ENCODE assay signal across 8 cellular contexts in genomic region chr3:18444597-18445420, GRCh38. TPM values are rescaled to one million over a fixed set of nuclear protein-coding genes. Genes with fewer than 3 reads are reported as not detected.
DNase-seq lines count a peak whose midpoint lies in the region; ATAC-seq and TF ChIP-seq lines count a peak whose summit lies in the region.

No MANE protein-coding gene starts in this region.

- peaks cover 0 to 10% (median 0%) of the 10 kb centered on the region in 45 donors for H3K27me3 ChIP-seq in dorsolateral prefrontal cortex

- ATAC-seq in HG02678 (IDR thresholded peaks at IDR 0.05; ENCODE audit: unreplicated experiment), result peak; percentile 90
- ATAC-seq in memory B cell (ENCODE audit: low read depth), result peak; percentile 76

- H3K4me3 Mint-ChIP-seq in activated CD4-positive, alpha-beta T cell treated with anti-CD3 and anti-CD28 coated beads, Interleukin-2, amount 10 ng/mL, durations not matched to agents 24 days and 14 days, result peak overlapping the region; percentile 96
- peak overlapping the region; percentile 90 for H3K4me3 Mint-ChIP-seq in memory B cell

- H3K27ac ChIP-seq in dorsolateral prefrontal cortex, result peak overlapping the region in 41 of 59 donors; percentile 3 to 80 (median 57)

- intact Hi-C loops in activated CD4-positive, alpha-beta T cell treated with anti-CD3 and anti-CD28 coated beads, Interleukin-2, amount 10 ng/mL, durations not matched to agents 24 days and 14 days (cut with micrococcal nuclease), result loop anchor here (1.0 to 5.0 kb wide), 9 partner anchors 21 to 427 kb away; no protein-coding TSS in a partner anchor
- intact Hi-C loops in dorsolateral prefrontal cortex (cut with DNase I), result loop anchor here (1.0 to 10.0 kb wide), 3 partner anchors 20 to 540 kb away; partner anchors contain the start of gene SATB1 (in 1 of the 2)

- H3K9me3 Mint-ChIP-seq in activated CD4-positive, alpha-beta T cell treated with anti-CD3 and anti-CD28 coated beads, Interleukin-2, amount 10 ng/mL, durations not matched to agents 24 days and 14 days, result peaks cover 4% of the 10 kb centered on the region
- peaks cover 3% of the 10 kb centered on the region for H3K9me3 Mint-ChIP-seq in memory B cell

- peak in 16 of 56 donors; percentile 6 to 59 (median 30) for TF ChIP-seq CTCF in dorsolateral prefrontal cortex (IDR thresholded peaks at IDR 0.05 in 54 of 56, conservative IDR thresholded peaks at IDR 0.05 in 2 of 56; ENCODE audit: low read depth in 1 of 56, partially characterized antibody in 56 of 56)

- peak; percentile 78 for DNase-seq in DMS 273 (lab: John Stamatoyannopoulos, UW; ENCODE audit: unreplicated experiment)
- no peak for DNase-seq in DMS 273 treated with DMSO at 0.1 percent for 48 hours (lab: John Stamatoyannopoulos, UW)
- peak; percentile 57 for DNase-seq in NCI-H2029 treated with DMSO at 0.1 percent for 48 hours (lab: John Stamatoyannopoulos, UW)
- DNase-seq in activated CD4-positive, alpha-beta T cell treated with anti-CD3 and anti-CD28 coated beads, Interleukin-2, amount 10 ng/mL, durations not matched to agents 24 days and 14 days, result peak; percentile 94
- DNase-seq in dorsolateral prefrontal cortex, result peak in 6 of 10 donors; percentile 36 to 63 (median 43)
- peak; percentile 62 to 75 for DNase-seq in memory B cell (ENCODE audit: low spot score in 2 of 2)
- DNase-seq in stimulated activated CD8-positive, alpha-beta memory T cell treated with anti-CD3 and anti-CD28 coated beads, Interleukin-15, amount 100 ng/mL, for 4 hours (ENCODE audit: low read depth in 2 of 2), result peak; percentile 57 to 65

- H3K4me3 ChIP-seq in dorsolateral prefrontal cortex, result peak overlapping the region; percentile 47 to 77 (median 64)

- peaks cover 27% of the 10 kb centered on the region for H3K4me1 Mint-ChIP-seq in activated CD4-positive, alpha-beta T cell treated with anti-CD3 and anti-CD28 coated beads, Interleukin-2, amount 10 ng/mL, durations not matched to agents 24 days and 14 days
- H3K4me1 Mint-ChIP-seq in memory B cell, result peaks cover 17% of the 10 kb centered on the region

- no peaks in the 10 kb centered on the region for H3K27me3 Mint-ChIP-seq in activated CD4-positive, alpha-beta T cell treated with anti-CD3 and anti-CD28 coated beads, Interleukin-2, amount 10 ng/mL, durations not matched to agents 24 days and 14 days
- H3K27me3 Mint-ChIP-seq in memory B cell, result peaks cover 4% of the 10 kb centered on the region

- H3K27ac Mint-ChIP-seq in activated CD4-positive, alpha-beta T cell treated with anti-CD3 and anti-CD28 coated beads, Interleukin-2, amount 10 ng/mL, durations not matched to agents 24 days and 14 days, result peak overlapping the region; percentile 99
- H3K27ac Mint-ChIP-seq in memory B cell, result peak overlapping the region; percentile 91

- peaks cover 83% of the 10 kb centered on the region for H3K36me3 Mint-ChIP-seq in activated CD4-positive, alpha-beta T cell treated with anti-CD3 and anti-CD28 coated beads, Interleukin-2, amount 10 ng/mL, durations not matched to agents 24 days and 14 days (ENCODE audit: low read depth)
- no peaks in the 10 kb centered on the region for H3K36me3 Mint-ChIP-seq in memory B cell

RNA-seq across cellular contexts. Expression of gene SATB1, which starts 19.7 kb away (rescaled TPM):
- total RNA-seq in activated CD4-positive, alpha-beta T cell treated with anti-CD3 and anti-CD28 coated beads, Interleukin-2, amount 10 ng/mL, durations not matched to agents 24 days and 14 days, result 561 and 571 TPM in 2 replicates
- total RNA-seq in dorsolateral prefrontal cortex, result 100 to 1,000 TPM in 105 of 120 experiments, 10 to 100 TPM in 15; 71.8 to 197 (median 132) TPM
